Comparison of ENCODE assay signal across 1 cellular context in the genomic region with DNA sequence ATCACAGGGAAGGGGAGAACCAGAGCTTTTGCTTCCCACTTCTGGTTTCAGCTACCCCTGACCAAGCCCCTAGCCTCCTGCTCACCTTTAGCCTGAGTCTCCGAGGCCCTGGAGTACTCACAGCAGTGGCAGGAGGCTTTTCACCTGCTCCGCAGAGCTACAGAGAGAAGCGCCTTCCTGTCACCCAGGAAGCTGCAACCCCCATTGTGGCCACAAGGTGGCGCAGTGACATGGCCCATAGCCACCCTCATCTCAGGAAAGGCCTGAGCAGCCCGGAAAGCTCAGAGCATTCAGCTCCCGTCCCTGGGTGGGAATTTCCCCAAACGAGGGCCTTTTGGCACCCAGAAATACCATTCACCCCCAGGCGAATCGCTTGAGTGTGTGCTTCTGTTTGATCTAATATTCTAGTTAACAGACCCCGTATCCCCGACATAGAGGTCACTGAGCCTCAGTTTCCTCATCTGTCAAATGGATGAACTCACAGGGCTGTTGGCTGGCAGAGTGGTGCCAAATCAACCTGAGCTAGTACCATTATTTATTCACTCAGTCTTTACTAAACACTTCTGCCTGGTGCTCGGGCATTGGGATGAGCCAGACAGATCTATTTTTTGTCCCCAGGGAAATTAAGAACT.
A peak's percentile ranks its signal among the peaks of the same experiment; 100 is the strongest.
TF ChIP-seq lines count a peak whose summit lies in the region.

No MANE protein-coding gene starts in this region.

TF ChIP-seq in K562, 482 proteins besides CTCF, POLR2A, EP300 and RAD21 (continued from another document and continues in another):
- TF ChIP-seq ASH1L (IDR thresholded peaks at IDR 0.05; ENCODE audit: borderline replicate concordance, low read depth, partially characterized antibody) (no peak), CEBPB (tag; IDR thresholded peaks at IDR 0.05) (no peak), CBX2 (IDR thresholded peaks at IDR 0.05; ENCODE audit: insufficient read depth, low read length, poor library complexity, severe bottlenecking) (no peak), SP2 (IDR thresholded peaks at IDR 0.05; ENCODE audit: extremely low read depth, low read depth, low read length, poor library complexity, severe bottlenecking) (no peak), ETV1 (tag; conservative IDR thresholded peaks at IDR 0.05; ENCODE audit: low read depth) (peak; percentile 64), ZMIZ1 (IDR thresholded peaks at IDR 0.05; ENCODE audit: low read depth in 2 of 2, low read length in 2 of 2) (no peak), ELK3 (CRISPR knock-in tag; IDR thresholded peaks at IDR 0.05) (no peak), HMG20A (CRISPR knock-in tag; conservative IDR thresholded peaks at IDR 0.05) (no peak), CBFB (CRISPR knock-in tag; IDR thresholded peaks at IDR 0.05) (no peak), TFAP4 (CRISPR knock-in tag; IDR thresholded peaks at IDR 0.05; ENCODE audit: borderline replicate concordance) (peak; percentile 36; the same call in 1 of the 2 replicates), SRF (CRISPR knock-in tag; IDR thresholded peaks at IDR 0.05) (no peak), REST (CRISPR knock-in tag; IDR thresholded peaks at IDR 0.05; ENCODE audit: low read depth) (0 out of 2 replicates have a peak, but pooled peaks have one; percentile 40), PCBP2 (IDR thresholded peaks at IDR 0.05; ENCODE audit: low read depth, low read length, poor library complexity, severe bottlenecking) (no peak), YBX1 (IDR thresholded peaks at IDR 0.05) (no peak), ZNF696 (CRISPR knock-in tag; conservative IDR thresholded peaks at IDR 0.05) (no peak), GATAD2B (IDR thresholded peaks at IDR 0.05; ENCODE audit: borderline replicate concordance) (no peak), CREM (IDR thresholded peaks at IDR 0.05; ENCODE audit: low read depth) (0 out of 2 replicates have a peak, but pooled peaks have one; percentile 27), ZBTB2 (IDR thresholded peaks at IDR 0.05) (no peak), ARID3A (IDR thresholded peaks at IDR 0.05; ENCODE audit: borderline replicate concordance, low read depth, low read length) (no peak), SREBF2 (CRISPR knock-in tag; IDR thresholded peaks at IDR 0.05) (no peak), DACH1 (IDR thresholded peaks at IDR 0.05; ENCODE audit: partially characterized antibody) (no peak), ZNF239 (CRISPR knock-in tag; IDR thresholded peaks at IDR 0.05) (no peak), FOXJ3 (CRISPR knock-in tag; IDR thresholded peaks at IDR 0.05) (no peak), ZNF436 (CRISPR knock-in tag; IDR thresholded peaks at IDR 0.05) (no peak), ZNF134 (CRISPR knock-in tag; conservative IDR thresholded peaks at IDR 0.05) (no peak), PTTG1 (tag; IDR thresholded peaks at IDR 0.05; ENCODE audit: low read depth) (no peak), GABPA (tag; conservative IDR thresholded peaks at IDR 0.05; ENCODE audit: low read depth) (no peak), HNRNPL (IDR thresholded peaks at IDR 0.05; ENCODE audit: low read depth, low read length) (no peak), SUPT5H (IDR thresholded peaks at IDR 0.05) (no peak), MCM3 (IDR thresholded peaks at IDR 0.05) (no peak), ZNF175 (CRISPR knock-in tag; IDR thresholded peaks at IDR 0.05; ENCODE audit: low read depth) (no peak), ZNF444 (CRISPR knock-in tag; IDR thresholded peaks at IDR 0.05) (no peak), CEBPG (CRISPR knock-in tag; IDR thresholded peaks at IDR 0.05) (no peak), CEBPG (tag; conservative IDR thresholded peaks at IDR 0.05 in 1 of 2, IDR thresholded peaks at IDR 0.05 in 1 of 2) (no peak), ZNF311 (CRISPR knock-in tag; IDR thresholded peaks at IDR 0.05) (no peak), RB1 (IDR thresholded peaks at IDR 0.05; ENCODE audit: low read depth) (0 out of 2 replicates have a peak, but pooled peaks have one; percentile 73), SMARCA5 (IDR thresholded peaks at IDR 0.05) (peak; percentile 55; the same call in 1 of the 2 replicates), GTF2F1 (IDR thresholded peaks at IDR 0.05; ENCODE audit: low read depth, low read length) (no peak), ZNF316 (IDR thresholded peaks at IDR 0.05) (no peak), ATF7 (IDR thresholded peaks at IDR 0.05) (peak; percentile 32; the same call in 1 of the 2 replicates), PML (IDR thresholded peaks at IDR 0.05; ENCODE audit: low read length) (no peak), EP400 (IDR thresholded peaks at IDR 0.05) (no peak)
- TF ChIP-seq, protein P1, sequence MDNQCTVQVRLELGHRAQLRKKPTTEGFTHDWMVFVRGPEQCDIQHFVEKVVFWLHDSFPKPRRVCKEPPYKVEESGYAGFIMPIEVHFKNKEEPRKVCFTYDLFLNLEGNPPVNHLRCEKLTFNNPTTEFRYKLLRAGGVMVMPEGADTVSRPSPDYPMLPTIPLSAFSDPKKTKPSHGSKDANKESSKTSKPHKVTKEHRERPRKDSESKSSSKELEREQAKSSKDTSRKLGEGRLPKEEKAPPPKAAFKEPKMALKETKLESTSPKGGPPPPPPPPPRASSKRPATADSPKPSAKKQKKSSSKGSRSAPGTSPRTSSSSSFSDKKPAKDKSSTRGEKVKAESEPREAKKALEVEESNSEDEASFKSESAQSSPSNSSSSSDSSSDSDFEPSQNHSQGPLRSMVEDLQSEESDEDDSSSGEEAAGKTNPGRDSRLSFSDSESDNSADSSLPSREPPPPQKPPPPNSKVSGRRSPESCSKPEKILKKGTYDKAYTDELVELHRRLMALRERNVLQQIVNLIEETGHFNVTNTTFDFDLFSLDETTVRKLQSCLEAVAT (IDR thresholded peaks at IDR 0.05): no peak
- TF ChIP-seq, protein P2, sequence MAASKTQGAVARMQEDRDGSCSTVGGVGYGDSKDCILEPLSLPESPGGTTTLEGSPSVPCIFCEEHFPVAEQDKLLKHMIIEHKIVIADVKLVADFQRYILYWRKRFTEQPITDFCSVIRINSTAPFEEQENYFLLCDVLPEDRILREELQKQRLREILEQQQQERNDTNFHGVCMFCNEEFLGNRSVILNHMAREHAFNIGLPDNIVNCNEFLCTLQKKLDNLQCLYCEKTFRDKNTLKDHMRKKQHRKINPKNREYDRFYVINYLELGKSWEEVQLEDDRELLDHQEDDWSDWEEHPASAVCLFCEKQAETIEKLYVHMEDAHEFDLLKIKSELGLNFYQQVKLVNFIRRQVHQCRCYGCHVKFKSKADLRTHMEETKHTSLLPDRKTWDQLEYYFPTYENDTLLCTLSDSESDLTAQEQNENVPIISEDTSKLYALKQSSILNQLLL (CRISPR knock-in tag; IDR thresholded peaks at IDR 0.05; ENCODE audit: borderline replicate concordance): no peak
- TF ChIP-seq, protein P3, sequence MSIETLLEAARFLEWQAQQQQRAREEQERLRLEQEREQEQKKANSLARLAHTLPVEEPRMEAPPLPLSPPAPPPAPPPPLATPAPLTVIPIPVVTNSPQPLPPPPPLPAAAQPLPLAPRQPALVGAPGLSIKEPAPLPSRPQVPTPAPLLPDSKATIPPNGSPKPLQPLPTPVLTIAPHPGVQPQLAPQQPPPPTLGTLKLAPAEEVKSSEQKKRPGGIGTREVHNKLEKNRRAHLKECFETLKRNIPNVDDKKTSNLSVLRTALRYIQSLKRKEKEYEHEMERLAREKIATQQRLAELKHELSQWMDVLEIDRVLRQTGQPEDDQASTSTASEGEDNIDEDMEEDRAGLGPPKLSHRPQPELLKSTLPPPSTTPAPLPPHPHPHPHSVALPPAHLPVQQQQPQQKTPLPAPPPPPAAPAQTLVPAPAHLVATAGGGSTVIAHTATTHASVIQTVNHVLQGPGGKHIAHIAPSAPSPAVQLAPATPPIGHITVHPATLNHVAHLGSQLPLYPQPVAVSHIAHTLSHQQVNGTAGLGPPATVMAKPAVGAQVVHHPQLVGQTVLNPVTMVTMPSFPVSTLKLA (conservative IDR thresholded peaks at IDR 0.05): no peak
